12 cellular contexts compared by ENCODE assay signal in the genomic region with DNA sequence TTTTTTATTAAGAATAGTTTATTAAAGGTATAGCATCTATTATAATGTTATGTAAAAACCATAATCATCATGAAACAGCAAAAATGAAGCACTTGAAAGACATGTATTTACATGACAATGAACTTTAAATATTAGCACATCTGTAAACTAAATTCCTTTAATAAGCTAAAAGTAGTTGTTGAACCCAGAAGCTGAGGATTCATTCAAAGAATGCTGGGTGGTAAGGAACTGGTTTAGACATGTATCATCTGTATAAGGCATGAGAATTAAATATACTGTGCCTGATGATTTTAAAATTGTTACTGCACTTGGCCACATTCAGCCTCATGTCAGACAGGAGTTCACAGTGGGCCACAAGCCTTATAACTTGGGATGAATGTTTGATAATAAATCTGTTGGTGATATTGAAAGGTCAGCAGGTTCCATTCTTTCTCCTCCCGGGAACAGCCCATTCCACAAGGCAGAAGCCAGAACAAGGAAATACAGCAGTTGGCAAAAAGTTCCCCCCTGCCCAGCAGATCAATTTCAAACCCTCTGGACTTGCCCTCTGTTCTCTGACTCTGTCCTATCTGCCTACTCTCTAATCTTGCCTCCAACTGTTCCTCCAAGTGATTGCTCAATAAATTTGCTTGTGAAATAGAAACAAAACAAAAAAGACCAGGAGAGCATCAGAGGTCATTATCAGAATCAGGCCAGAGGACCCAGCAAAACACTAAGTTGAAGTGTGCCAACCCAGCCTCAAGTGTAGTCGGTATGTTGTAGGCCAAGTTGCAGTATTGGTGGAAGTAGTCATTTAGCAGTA. TPM values are rescaled to one million over a fixed set of nuclear protein-coding genes. Genes with fewer than 3 reads are reported as not detected.
DNase-seq lines count a peak whose midpoint lies in the region; ATAC-seq and TF ChIP-seq lines count a peak whose summit lies in the region.
"Had no signal": no experiment of that assay in that cellular context is flagged by ENCODE, and none has a peak within 500 bp of the region (broad histone marks: within the 10 kb centered on the region; RNA-seq: fewer than 3 reads in every experiment).

No MANE protein-coding gene starts in this region.

- no peak overlapping the region for H4K91ac ChIP-seq in mesenchymal stem cell (ENCODE audit: low read length)

- no peak for DNase-seq in activated T-cell treated with anti-CD3 and anti-CD28 coated beads, Interleukin-2, amount 50 U/mL, for 72 hours
- no peak for DNase-seq in activated T-cell treated with anti-CD3 and anti-CD28 coated beads, Interleukin-2, amount 50 U/mL, for 24 hours
- DNase-seq in endodermal cell (no peak), mesenchymal stem cell (peak; percentile 39), uterus (no peak), OCI-LY7 (ENCODE audit: low spot score) (no peak)
- DNase-seq in effector memory CD8-positive, alpha-beta T cell = no peak
- DNase-seq: activated naive CD8-positive, alpha-beta T cell treated with anti-CD3 and anti-CD28 coated beads, Interleukin-2, amount 10 ng/mL, durations not matched to agents 7 days and 5 days; glutamatergic neuron; NCI-H1105 treated with DMSO at 0.1 percent for 48 hours had no signal

- no peak overlapping the region for H3K23ac ChIP-seq in mesenchymal stem cell (ENCODE audit: low read length in 2 of 2)

- H3K4me2 ChIP-seq in mesenchymal stem cell (ENCODE audit: low read length, poor library complexity, severe bottlenecking) = no peak overlapping the region
- no peak overlapping the region for H3K4me2 ChIP-seq in OCI-LY7 (ENCODE audit: low read length)

- no peak overlapping the region for H3K4me3 ChIP-seq in endodermal cell (ENCODE audit: low read length)
- no peak overlapping the region for H3K4me3 ChIP-seq in mesenchymal stem cell (ENCODE audit: insufficient read depth in 1 of 2, low read depth in 1 of 2, low read length in 2 of 2)
- no peak overlapping the region for H3K4me3 ChIP-seq in uterus
- no peak overlapping the region for H3K4me3 ChIP-seq in OCI-LY7 (ENCODE audit: low read depth, low read length, poor library complexity, severe bottlenecking)

- BruUV-seq in OCI-LY7 (replicated peaks; lab: Mats Ljungman, UMichigan) = no TSS peak

- no peaks in the 10 kb centered on the region for H3K27me3 Mint-ChIP-seq in activated T-cell treated with anti-CD3 and anti-CD28 coated beads, Interleukin-2, amount 50 U/mL, for 72 hours (ENCODE audit: low read depth)
- H3K27me3 Mint-ChIP-seq in activated T-cell treated with anti-CD3 and anti-CD28 coated beads, Interleukin-2, amount 50 U/mL, for 24 hours = no peaks in the 10 kb centered on the region
- no peaks in the 10 kb centered on the region for H3K27me3 Mint-ChIP-seq in endodermal cell (ENCODE audit: insufficient read depth)
- no peaks in the 10 kb centered on the region for H3K27me3 Mint-ChIP-seq in effector memory CD8-positive, alpha-beta T cell
- H3K27me3 Mint-ChIP-seq: activated naive CD8-positive, alpha-beta T cell treated with anti-CD3 and anti-CD28 coated beads, Interleukin-2, amount 10 ng/mL, durations not matched to agents 7 days and 5 days had no signal

- no peak overlapping the region for H2BK12ac ChIP-seq in mesenchymal stem cell (ENCODE audit: low read length in 2 of 2)

- H2AFZ ChIP-seq in mesenchymal stem cell (ENCODE audit: low read depth, low read length) (no peak overlapping the region), OCI-LY7 (ENCODE audit: low read length) (no peak overlapping the region)

- WGBS in endodermal cell (ENCODE audit: insufficient coverage in 1 of 2, insufficient read length in 1 of 2), 2 experiments = 92 to 100% methylated on average over 1 to 2 of the region's 2 CpGs
- WGBS in mesenchymal stem cell = 97% methylated on average over 2 of the region's 2 CpGs

- H2BK15ac ChIP-seq in mesenchymal stem cell (ENCODE audit: low read depth, poor library complexity, severe bottlenecking) = no peak overlapping the region

- H3K36me3 ChIP-seq in endodermal cell (ENCODE audit: control insufficient read depth, insufficient read depth, low read length) (no peaks in the 10 kb centered on the region), mesenchymal stem cell (ENCODE audit: control insufficient read depth in 1 of 2, insufficient read depth in 2 of 2, low read depth in 1 of 2, low read length in 2 of 2) (no peaks in the 10 kb centered on the region), uterus (no peaks in the 10 kb centered on the region), OCI-LY7 (ENCODE audit: insufficient read depth, low read length) (no peaks in the 10 kb centered on the region)
- H3K36me3 ChIP-seq: neutrophil had no signal

- no peak overlapping the region for H2BK5ac ChIP-seq in mesenchymal stem cell (ENCODE audit: low read depth, low read length, poor library complexity, severe bottlenecking)

- no peaks in the 10 kb centered on the region; the same call in 1 of the 2 replicates for H3K79me2 ChIP-seq in OCI-LY7 (ENCODE audit: insufficient read depth, low read depth, low read length)

- H3K4me1 Mint-ChIP-seq in activated T-cell treated with anti-CD3 and anti-CD28 coated beads, Interleukin-2, amount 50 U/mL, for 72 hours (ENCODE audit: low read depth) = peaks cover 20% of the 10 kb centered on the region
- H3K4me1 Mint-ChIP-seq in activated T-cell treated with anti-CD3 and anti-CD28 coated beads, Interleukin-2, amount 50 U/mL, for 24 hours (ENCODE audit: low read depth) = peaks cover 28% of the 10 kb centered on the region
- peaks cover 12% of the 10 kb centered on the region for H3K4me1 Mint-ChIP-seq in endodermal cell
- peaks cover 12 to 40% of the 10 kb centered on the region in 2 donors for H3K4me1 Mint-ChIP-seq in effector memory CD8-positive, alpha-beta T cell (ENCODE audit: low read depth in 2 of 2)

- H3K9me3 ChIP-seq in endodermal cell (ENCODE audit: control insufficient read depth, low read length) = no peaks in the 10 kb centered on the region
- no peaks in the 10 kb centered on the region for H3K9me3 ChIP-seq in mesenchymal stem cell (ENCODE audit: control insufficient read depth, low read length)
- no peaks in the 10 kb centered on the region for H3K9me3 ChIP-seq in uterus
- H3K9me3 ChIP-seq in OCI-LY7 (ENCODE audit: low read length) = no peaks in the 10 kb centered on the region
- H3K9me3 ChIP-seq: neutrophil had no signal

- H3K36me3 Mint-ChIP-seq in activated T-cell treated with anti-CD3 and anti-CD28 coated beads, Interleukin-2, amount 50 U/mL, for 72 hours (ENCODE audit: insufficient read depth in 2 of 2) = peaks cover 0 to 2% of the 10 kb centered on the region in 2 donors
- peaks cover 19% of the 10 kb centered on the region for H3K36me3 Mint-ChIP-seq in activated T-cell treated with anti-CD3 and anti-CD28 coated beads, Interleukin-2, amount 50 U/mL, for 24 hours (ENCODE audit: low read depth)
- H3K36me3 Mint-ChIP-seq in endodermal cell (ENCODE audit: low read depth) = peaks cover 3% of the 10 kb centered on the region
- peaks cover 2% of the 10 kb centered on the region for H3K36me3 Mint-ChIP-seq in effector memory CD8-positive, alpha-beta T cell (ENCODE audit: insufficient read depth)

- H3K79me1 ChIP-seq in mesenchymal stem cell (replicated peaks; ENCODE audit: low read length, poor library complexity, severe bottlenecking) = peaks cover 44% of the 10 kb centered on the region

- H3K14ac ChIP-seq in mesenchymal stem cell (ENCODE audit: low read length in 2 of 2) = no peak overlapping the region

- H3K4me1 ChIP-seq in endodermal cell (ENCODE audit: control insufficient read depth, insufficient read depth, low read length) (peaks cover 4% of the 10 kb centered on the region), mesenchymal stem cell (ENCODE audit: control insufficient read depth, insufficient read depth, low read depth, low read length) (no peaks in the 10 kb centered on the region), uterus (no peaks in the 10 kb centered on the region), OCI-LY7 (ENCODE audit: insufficient read depth, low read length, poor library complexity, severe bottlenecking) (no peaks in the 10 kb centered on the region)

- no peak overlapping the region for H3K4ac ChIP-seq in mesenchymal stem cell (ENCODE audit: low read depth in 1 of 2, low read length in 2 of 2)

- CTCF ChIA-PET in OCI-LY7 (lab: Charles Lee; ENCODE audit: unreplicated experiment) = no interaction called here

- POLR2A ChIA-PET in OCI-LY7 (lab: Charles Lee) = no interaction called here

- peak overlapping the region; percentile 2 for H3K27ac Mint-ChIP-seq in activated T-cell treated with anti-CD3 and anti-CD28 coated beads, Interleukin-2, amount 50 U/mL, for 72 hours
- H3K27ac Mint-ChIP-seq in activated T-cell treated with anti-CD3 and anti-CD28 coated beads, Interleukin-2, amount 50 U/mL, for 24 hours = no peak overlapping the region
- H3K27ac Mint-ChIP-seq in endodermal cell = peak overlapping the region; percentile 10
- H3K27ac Mint-ChIP-seq in effector memory CD8-positive, alpha-beta T cell = peak overlapping the region in 1 of 2 donors; percentile 2
- H3K27ac Mint-ChIP-seq: activated naive CD8-positive, alpha-beta T cell treated with anti-CD3 and anti-CD28 coated beads, Interleukin-2, amount 10 ng/mL, durations not matched to agents 7 days and 5 days had no signal

- no peaks in the 10 kb centered on the region for H3K9me3 Mint-ChIP-seq in activated T-cell treated with anti-CD3 and anti-CD28 coated beads, Interleukin-2, amount 50 U/mL, for 72 hours
- no peaks in the 10 kb centered on the region for H3K9me3 Mint-ChIP-seq in activated T-cell treated with anti-CD3 and anti-CD28 coated beads, Interleukin-2, amount 50 U/mL, for 24 hours
- H3K9me3 Mint-ChIP-seq in endodermal cell = no peaks in the 10 kb centered on the region
- H3K9me3 Mint-ChIP-seq in effector memory CD8-positive, alpha-beta T cell = no peaks in the 10 kb centered on the region
- H3K9me3 Mint-ChIP-seq: activated naive CD8-positive, alpha-beta T cell treated with anti-CD3 and anti-CD28 coated beads, Interleukin-2, amount 10 ng/mL, durations not matched to agents 7 days and 5 days had no signal

- H3K27me3 ChIP-seq in endodermal cell (ENCODE audit: control insufficient read depth, insufficient read depth, low read length, poor library complexity, severe bottlenecking) = no peaks in the 10 kb centered on the region
- H3K27me3 ChIP-seq in mesenchymal stem cell (ENCODE audit: control insufficient read depth in 1 of 2, insufficient read depth in 1 of 2, low read length in 2 of 2) = no peaks in the 10 kb centered on the region
- H3K27me3 ChIP-seq in uterus = no peaks in the 10 kb centered on the region
- H3K27me3 ChIP-seq: neutrophil had no signal

- H3K9ac ChIP-seq in endodermal cell (ENCODE audit: extremely low read depth, low read length, poor library complexity, severe bottlenecking) (no peak overlapping the region), mesenchymal stem cell (ENCODE audit: low read length) (peak overlapping the region; percentile 20)

- TF ChIP-seq POLR2A in uterus (IDR thresholded peaks at IDR 0.05) = no peak

- H3K4me3 Mint-ChIP-seq in activated T-cell treated with anti-CD3 and anti-CD28 coated beads, Interleukin-2, amount 50 U/mL, for 72 hours = no peak overlapping the region
- no peak overlapping the region for H3K4me3 Mint-ChIP-seq in activated T-cell treated with anti-CD3 and anti-CD28 coated beads, Interleukin-2, amount 50 U/mL, for 24 hours
- no peak overlapping the region for H3K4me3 Mint-ChIP-seq in endodermal cell
- no peak overlapping the region for H3K4me3 Mint-ChIP-seq in effector memory CD8-positive, alpha-beta T cell
- H3K4me3 Mint-ChIP-seq: activated naive CD8-positive, alpha-beta T cell treated with anti-CD3 and anti-CD28 coated beads, Interleukin-2, amount 10 ng/mL, durations not matched to agents 7 days and 5 days had no signal

- H3K9me2 ChIP-seq in OCI-LY7 (ENCODE audit: insufficient read depth, low read length) = no peaks in the 10 kb centered on the region

- no peak for ATAC-seq in activated T-cell treated with anti-CD3 and anti-CD28 coated beads, Interleukin-2, amount 50 U/mL, for 72 hours (replicated peaks in 1 of 2)
- no peak for ATAC-seq in effector memory CD8-positive, alpha-beta T cell (replicated peaks)
- ATAC-seq in HG02798 (IDR thresholded peaks at IDR 0.05; ENCODE audit: poor library complexity, unreplicated experiment) = no peak

- no peak overlapping the region for H2BK120ac ChIP-seq in mesenchymal stem cell (ENCODE audit: low read depth, low read length)

- H4K20me1 ChIP-seq in OCI-LY7 (ENCODE audit: insufficient read depth, low read length) = no peaks in the 10 kb centered on the region

- H3K18ac ChIP-seq in mesenchymal stem cell (ENCODE audit: low read depth in 1 of 2, low read length in 2 of 2) = no peak overlapping the region

- no peak overlapping the region for H2AK5ac ChIP-seq in mesenchymal stem cell (ENCODE audit: low read length, severe bottlenecking)

- intact Hi-C loops in uterus (cut with DNase I; ENCODE audit: low total_unique reads) (no loop called here), OCI-LY7 (cut with micrococcal nuclease; ENCODE audit: unreplicated experiment) (no loop called here)

- H4K8ac ChIP-seq in mesenchymal stem cell (ENCODE audit: low read length) = no peak overlapping the region

- TF ChIP-seq CTCF in endodermal cell (conservative IDR thresholded peaks at IDR 0.05) (no peak), uterus (IDR thresholded peaks at IDR 0.05) (no peak), OCI-LY7 (conservative IDR thresholded peaks at IDR 0.05; ENCODE audit: low read length) (no peak)

- H3K27ac ChIP-seq in endodermal cell (ENCODE audit: low read depth, low read length) (no peak overlapping the region), mesenchymal stem cell (ENCODE audit: low read length, poor library complexity, severe bottlenecking) (no peak overlapping the region), uterus (peak overlapping the region; percentile 48), OCI-LY7 (ENCODE audit: low read depth, low read length, poor library complexity, severe bottlenecking) (no peak overlapping the region)
- H3K27ac ChIP-seq: neutrophil had no signal

RNA-seq across cellular contexts. Expression of gene TEX264, which starts 49.8 kb away (rescaled TPM):
- total RNA-seq in activated T-cell treated with anti-CD3 and anti-CD28 coated beads, Interleukin-2, amount 50 U/mL, for 72 hours = 10 to 100 TPM; 37.8 to 48.0 TPM
- 10 to 100 TPM; 21.1 to 24.9 TPM for total RNA-seq in endodermal cell
- 17.6 TPM for polyA plus RNA-seq in endodermal cell (2013, experiment 1 of 2)
- 12.9 TPM for polyA plus RNA-seq in endodermal cell (2013, experiment 2 of 2)
- 36.8 TPM for polyA plus RNA-seq in mesenchymal stem cell (2013, experiment 1 of 2)
- 37.3 TPM for polyA plus RNA-seq in mesenchymal stem cell (2013, experiment 2 of 2)
- 10 to 100 TPM; 35.3 to 74.8 (median 48.8) TPM for total RNA-seq in uterus
- 42.4 and 50.3 TPM in 2 replicates for total RNA-seq in OCI-LY7 (2014; rRNA removed; shearing (Covaris generic))
- 42.7 and 45.6 TPM in 2 replicates for total RNA-seq in OCI-LY7 (2022)

Comparison
In these comparisons a context has a peak if more than half of its experiments do, and no peak if none do; other contexts are left out.
1. H3K27ac ChIP-seq: peak in uterus (2 of 2); none in endodermal cell (single experiment), mesenchymal stem cell (single experiment) and OCI-LY7 (single experiment).